8 cellular contexts compared by ENCODE assay signal in the genomic region with DNA sequence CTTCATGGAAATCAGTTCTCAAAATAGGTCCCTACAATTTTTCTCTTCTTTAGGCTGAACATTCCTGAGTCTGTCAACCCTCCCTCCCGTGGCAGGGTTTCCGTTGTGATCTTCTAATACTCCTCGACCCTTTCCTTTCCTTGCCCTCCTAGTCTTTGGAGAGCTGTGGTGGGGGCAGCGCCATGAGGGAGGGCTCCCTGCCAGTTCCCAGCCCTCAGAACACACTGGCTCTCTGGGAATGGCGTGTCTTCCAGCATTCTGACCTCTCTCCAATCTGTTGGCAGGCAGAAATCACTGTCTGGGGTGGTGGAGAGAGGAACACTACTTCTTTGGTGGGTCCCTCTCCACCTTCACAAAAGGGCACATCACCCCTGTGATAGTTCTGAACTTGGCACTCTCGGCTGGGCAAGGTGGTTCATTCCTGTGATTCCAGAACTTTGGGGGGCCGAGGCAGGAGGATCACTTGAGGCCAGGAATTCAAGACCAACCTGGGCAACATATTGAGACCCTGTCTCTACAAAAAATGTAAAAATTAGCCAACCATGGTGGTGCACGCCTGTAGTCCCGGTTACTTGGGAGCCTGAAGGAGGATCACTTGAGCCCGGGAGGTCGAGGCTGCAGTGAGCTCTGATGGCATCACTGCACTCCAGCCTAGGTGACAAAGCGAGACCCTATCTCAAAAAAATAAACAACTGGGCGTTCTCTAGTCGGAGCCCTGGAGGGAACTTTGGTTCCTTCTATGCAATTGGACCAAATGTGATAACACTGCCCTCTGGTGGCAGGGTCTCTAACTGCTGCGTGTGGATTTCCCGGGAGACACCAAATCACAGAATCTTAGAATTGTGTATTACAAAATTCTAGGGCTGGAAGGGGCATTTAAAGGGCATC. TPM values are rescaled to one million over a fixed set of nuclear protein-coding genes. Genes with fewer than 3 reads are reported as not detected.
DNase-seq lines count a peak whose midpoint lies in the region; ATAC-seq and TF ChIP-seq lines count a peak whose summit lies in the region.

No MANE protein-coding gene starts in this region.

- no peaks in the 10 kb centered on the region for H3K9me3 Mint-ChIP-seq in activated CD4-positive, alpha-beta memory T cell treated with anti-CD3 and anti-CD28 coated beads, Interleukin-2, amount 10 ng/mL, durations not matched to agents 7 days and 5 days

- H3K4me1 Mint-ChIP-seq in activated CD4-positive, alpha-beta memory T cell treated with anti-CD3 and anti-CD28 coated beads, Interleukin-2, amount 10 ng/mL, durations not matched to agents 7 days and 5 days = peaks cover 28% of the 10 kb centered on the region

- H3K27me3 Mint-ChIP-seq in activated CD4-positive, alpha-beta memory T cell treated with anti-CD3 and anti-CD28 coated beads, Interleukin-2, amount 10 ng/mL, durations not matched to agents 7 days and 5 days = peaks cover 19% of the 10 kb centered on the region

- TF ChIP-seq CTCF in GM20000 (IDR thresholded peaks at IDR 0.05; ENCODE audit: extremely low read depth, missing control alignments) = peak; percentile 93

- H3K36me3 Mint-ChIP-seq in activated CD4-positive, alpha-beta memory T cell treated with anti-CD3 and anti-CD28 coated beads, Interleukin-2, amount 10 ng/mL, durations not matched to agents 7 days and 5 days (ENCODE audit: low read depth) = no peaks in the 10 kb centered on the region

- peak; percentile 81 for DNase-seq in AG20443 (ENCODE audit: low spot score)
- peak; percentile 74 for DNase-seq in GM20000 (ENCODE audit: low spot score)
- peak; percentile 17 to 85 for DNase-seq in NCI-H526 (lab: John Stamatoyannopoulos, UW)
- DNase-seq in activated CD4-positive, alpha-beta memory T cell treated with anti-CD3 and anti-CD28 coated beads, Interleukin-2, amount 10 ng/mL, durations not matched to agents 7 days and 5 days = peak; percentile 79
- DNase-seq in effector CD8-positive, alpha-beta T cell (lab: John Stamatoyannopoulos, UW) = peak; percentile 68
- peak; percentile 79 for DNase-seq in mesenteric fat pad (ENCODE audit: low spot score)
- peak; percentile 57 to 60 for DNase-seq in stimulated activated CD8-positive, alpha-beta memory T cell treated with anti-CD3 and anti-CD28 coated beads, Interleukin-2, amount 100 ng/mL, for 48 hours (ENCODE audit: low read depth in 2 of 2)

- POLR2A ChIA-PET in activated CD4-positive, alpha-beta memory T cell treated with anti-CD3 and anti-CD28 coated beads, Interleukin-2, amount 10 ng/mL, durations not matched to agents 7 days and 5 days (lab: Charles Lee) = interaction anchor here (4.9 kb wide), 1 partner anchor 13 kb away, joined by 34 read pairs; a partner anchor contains a TSS

- no peak overlapping the region for H3K27ac Mint-ChIP-seq in activated CD4-positive, alpha-beta memory T cell treated with anti-CD3 and anti-CD28 coated beads, Interleukin-2, amount 10 ng/mL, durations not matched to agents 7 days and 5 days

- CTCF ChIA-PET in activated CD4-positive, alpha-beta memory T cell treated with anti-CD3 and anti-CD28 coated beads, Interleukin-2, amount 10 ng/mL, durations not matched to agents 7 days and 5 days (lab: Charles Lee) = interaction anchor here (0.7 to 4.9 kb wide), 17 partner anchors 8 to 479 kb away, joined by 3 to 38 read pairs (median 4); a partner anchor contains a TSS

- H3K4me3 Mint-ChIP-seq in activated CD4-positive, alpha-beta memory T cell treated with anti-CD3 and anti-CD28 coated beads, Interleukin-2, amount 10 ng/mL, durations not matched to agents 7 days and 5 days = peak overlapping the region; percentile 17

- ATAC-seq in HG03039 (IDR thresholded peaks at IDR 0.05; ENCODE audit: unreplicated experiment) = no peak

RNA-seq across cellular contexts. Expression of a gene that starts 13.1 kb away (rescaled TPM):
- total RNA-seq in activated CD4-positive, alpha-beta memory T cell treated with anti-CD3 and anti-CD28 coated beads, Interleukin-2, amount 10 ng/mL, durations not matched to agents 7 days and 5 days = 10 to 100 TPM; 63.8 to 68.9 TPM
- 109 TPM for total RNA-seq in mesenteric fat pad

RNA-seq across cellular contexts. Expression of a gene that starts 39.9 kb away (rescaled TPM):
- total RNA-seq in activated CD4-positive, alpha-beta memory T cell treated with anti-CD3 and anti-CD28 coated beads, Interleukin-2, amount 10 ng/mL, durations not matched to agents 7 days and 5 days = not detected
- total RNA-seq in mesenteric fat pad = not detected
